Comparison of ENCODE assay signal across 8 cellular contexts in the genomic region with DNA sequence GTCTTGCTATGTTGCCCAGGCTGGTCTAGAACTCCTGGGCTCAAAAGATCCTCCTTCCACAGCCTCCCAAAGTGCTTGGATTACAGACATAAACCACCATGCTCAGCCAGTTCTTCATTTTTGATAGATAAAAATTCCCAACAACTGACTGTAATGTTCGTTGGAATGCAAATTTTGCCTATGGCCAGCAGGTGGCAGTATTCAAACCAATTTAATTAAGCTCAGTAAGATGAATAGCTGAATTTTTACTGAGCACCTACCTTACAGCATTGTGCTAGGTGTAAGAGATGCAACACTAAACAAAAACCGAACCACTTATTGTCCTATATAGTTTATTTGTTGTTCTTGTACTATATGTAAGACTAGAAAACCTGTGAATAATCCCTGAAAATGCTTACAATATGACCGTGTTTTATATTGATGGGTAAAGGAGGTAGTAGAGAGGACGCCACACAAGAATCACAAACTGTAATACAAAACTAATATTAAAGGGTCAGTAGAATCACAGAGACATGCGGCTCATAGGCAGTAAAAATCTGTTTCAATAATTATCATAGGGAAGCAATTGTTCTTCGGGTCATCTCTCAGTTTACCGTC. TPM values are rescaled to one million over a fixed set of nuclear protein-coding genes. Genes with fewer than 3 reads are reported as not detected.
DNase-seq lines count a peak whose midpoint lies in the region; ATAC-seq and TF ChIP-seq lines count a peak whose summit lies in the region.

No MANE protein-coding gene starts in this region.

- peak; percentile 42 for ATAC-seq in HG03565 (IDR thresholded peaks at IDR 0.05; ENCODE audit: unreplicated experiment)

- no peaks in the 10 kb centered on the region for H3K9me3 Mint-ChIP-seq in type B pancreatic cell

- no peaks in the 10 kb centered on the region for H3K27me3 ChIP-seq in DOHH2 (ENCODE audit: control insufficient read depth, low read length)

- H3K4me2 ChIP-seq in DOHH2 (ENCODE audit: low read length): no peak overlapping the region

- no peaks in the 10 kb centered on the region for H3K27me3 Mint-ChIP-seq in type B pancreatic cell

- H3K27ac ChIP-seq in DOHH2 (ENCODE audit: low read depth, low read length): no peak overlapping the region

- H3K36me3 Mint-ChIP-seq in type B pancreatic cell: no peaks in the 10 kb centered on the region

- peaks cover 5% of the 10 kb centered on the region; the same call in 1 of the 2 replicates for H3K4me1 ChIP-seq in DOHH2 (ENCODE audit: control insufficient read depth, low read length)

- peak; percentile 46 for DNase-seq in A172 (ENCODE audit: low spot score)
- peak; percentile 47 for DNase-seq in NCI-H82 treated with DMSO at 0.1 percent for 48 hours (lab: John Stamatoyannopoulos, UW; ENCODE audit: unreplicated experiment)
- DNase-seq in T47D (ENCODE audit: low read depth in 1 of 2, low spot score in 1 of 2): peak; percentile 4 to 65
- DNase-seq in kidney tubule cell (ENCODE audit: low spot score): peak; percentile 64
- no peak for DNase-seq in type B pancreatic cell (ENCODE audit: extremely low spot score, unreplicated experiment)
- no peak for DNase-seq in mesenteric fat pad (ENCODE audit: low spot score)

- no peak overlapping the region for H3K27ac Mint-ChIP-seq in type B pancreatic cell

- H3K79me2 ChIP-seq in DOHH2 (ENCODE audit: control insufficient read depth, low read length): no peaks in the 10 kb centered on the region; the same call in 1 of the 2 replicates

- H3K4me3 Mint-ChIP-seq in type B pancreatic cell: no peak overlapping the region

- no peaks in the 10 kb centered on the region for H4K20me1 ChIP-seq in DOHH2 (ENCODE audit: control insufficient read depth, insufficient read depth, low read depth, low read length)

- peak; percentile 75 for TF ChIP-seq CTCF in DOHH2 (IDR thresholded peaks at IDR 0.05; ENCODE audit: low read depth, low read length, poor library complexity, severe bottlenecking)
- TF ChIP-seq CTCF in type B pancreatic cell (conservative IDR thresholded peaks at IDR 0.05): peak; percentile 92

- no peaks in the 10 kb centered on the region for H3F3A ChIP-seq in DOHH2 (ENCODE audit: control insufficient read depth, insufficient read depth)

- in situ Hi-C loops in T47D (cut with HindIII; ENCODE audit: low pct_unique_long_range_greater_than_20kb, low sequenced_read_pairs): no loop called here

- no peaks in the 10 kb centered on the region for H3K36me3 ChIP-seq in DOHH2 (ENCODE audit: control insufficient read depth, low read length)

- no peaks in the 10 kb centered on the region for H3K9me3 ChIP-seq in DOHH2 (ENCODE audit: control insufficient read depth, insufficient read depth, low read length)

- H3K4me1 Mint-ChIP-seq in type B pancreatic cell (ENCODE audit: unreplicated experiment): no peaks in the 10 kb centered on the region

- no peaks in the 10 kb centered on the region for H3K9me2 ChIP-seq in DOHH2 (replicated peaks; ENCODE audit: control insufficient read depth, low read length)

- no peak overlapping the region for H3K4me3 ChIP-seq in DOHH2 (ENCODE audit: low read length)

RNA-seq across cellular contexts. Expression of a gene that starts 8.2 kb away (rescaled TPM):
- total RNA-seq in A172 (2014; rRNA removed; shearing (Covaris generic)): 1.2 and 1.8 TPM in 2 replicates
- total RNA-seq in type B pancreatic cell (ENCODE audit: low replicate concordance) (4.2 and 5.8 TPM in 2 replicates), mesenteric fat pad (1.6 TPM)

Comparison
In these comparisons a context has a peak if more than half of its experiments do, and no peak if none do; other contexts are left out.
1. DNase-seq: peak in A172 (single experiment), NCI-H82 treated with DMSO at 0.1 percent for 48 hours (single experiment), T47D (2 of 2) and kidney tubule cell (single experiment); none in type B pancreatic cell (single experiment) and mesenteric fat pad (single experiment).